In genomic region chr5:72511371-72512178, GRCh38 we compare ENCODE assay signal across 1 cellular context.
TF ChIP-seq lines count a peak whose summit lies in the region.

No MANE protein-coding gene starts in this region.

TF ChIP-seq in IMR-90, 13 proteins besides CTCF, POLR2A, EP300 and RAD21 (continued from another document):
- TF ChIP-seq ELK1 (IDR thresholded peaks at IDR 0.05; ENCODE audit: borderline replicate concordance, low read depth, low read length), result no peak
- no peak for TF ChIP-seq MXI1 (IDR thresholded peaks at IDR 0.05; ENCODE audit: borderline replicate concordance, low read depth, low read length)
- TF ChIP-seq FOS (IDR thresholded peaks at IDR 0.05; ENCODE audit: low read depth, low read length), result no peak; the same call in 1 of the 2 replicates
- TF ChIP-seq SMC3 (IDR thresholded peaks at IDR 0.05; ENCODE audit: low read depth, low read length), result no peak
- TF ChIP-seq MAFK (IDR thresholded peaks at IDR 0.05; ENCODE audit: low read depth, low read length), result no peak
- no peak for TF ChIP-seq NFE2L2 (IDR thresholded peaks at IDR 0.05; ENCODE audit: low read depth, low read length)
- TF ChIP-seq BHLHE40 (IDR thresholded peaks at IDR 0.05; ENCODE audit: low read depth, low read length), result no peak
- no peak for TF ChIP-seq MAZ (IDR thresholded peaks at IDR 0.05; ENCODE audit: borderline replicate concordance, low read depth, low read length)
TF ChIP-seq in IMR-90: peak in this region for 0.
